Comparison of ENCODE assay signal across 15 cellular contexts in genomic region chr5:151148583-151148982, GRCh38. TPM values are rescaled to one million over a fixed set of nuclear protein-coding genes. Genes with fewer than 3 reads are reported as not detected.
DNase-seq lines count a peak whose midpoint lies in the region; ATAC-seq and TF ChIP-seq lines count a peak whose summit lies in the region.
"Had no signal": no experiment of that assay in that cellular context is flagged by ENCODE, and none has a peak within 500 bp of the region (broad histone marks: within the 10 kb centered on the region; RNA-seq: fewer than 3 reads in every experiment).

No MANE protein-coding gene starts in this region.

- POLR2A ChIA-PET in activated CD8-positive, alpha-beta T cell treated with anti-CD3 and anti-CD28 coated beads for 36 hours (lab: Charles Lee) = interaction anchor here (0.6 to 5.0 kb wide), 4 partner anchors 7 to 102 kb away, joined by 3 to 36 read pairs (median 4); partner anchors contain the start of gene ANXA6

- peak in 1 of 2 donors; percentile 46 for DNase-seq in activated T-cell treated with anti-CD3 and anti-CD28 coated beads, Interleukin-2, amount 50 U/mL, for 72 hours
- DNase-seq in activated T-cell treated with anti-CD3 and anti-CD28 coated beads for 4 hours (no peak), endothelial cell (ENCODE audit: low spot score) (no peak), retina (no peak), NCI-H748 treated with DMSO at 0.1 percent for 48 hours (lab: John Stamatoyannopoulos, UW) (no peak)
- DNase-seq in activated CD8-positive, alpha-beta T cell treated with anti-CD3 and anti-CD28 coated beads for 36 hours = peak; percentile 39
- no peak for DNase-seq in stimulated activated naive CD8-positive, alpha-beta T cell treated with anti-CD3 and anti-CD28 coated beads, Interleukin-15, amount 100 ng/mL, for 72 hours
- DNase-seq: amniotic stem cell; EL; gastrocnemius medialis; NCI-H1417 treated with DMSO at 0.1 percent for 48 hours; NK-92 treated with Interleukin-12 subunit alpha and Interleukin-12 subunit beta, amount 100 ng/mL, for 24 hours; stimulated activated naive CD4-positive, alpha-beta T cell had no signal

- intact Hi-C loops in activated CD8-positive, alpha-beta T cell treated with anti-CD3 and anti-CD28 coated beads for 36 hours (cut with micrococcal nuclease) = no loop called here

- H3K4me3 Mint-ChIP-seq in activated T-cell treated with anti-CD3 and anti-CD28 coated beads, Interleukin-2, amount 50 U/mL, for 72 hours = peak overlapping the region; percentile 40 to 46
- no peak overlapping the region for H3K4me3 Mint-ChIP-seq in activated CD8-positive, alpha-beta T cell treated with anti-CD3 and anti-CD28 coated beads for 36 hours
- no peak overlapping the region for H3K4me3 Mint-ChIP-seq in endothelial cell (ENCODE audit: unreplicated experiment)
- H3K4me3 Mint-ChIP-seq in stimulated activated naive CD8-positive, alpha-beta T cell treated with anti-CD3 and anti-CD28 coated beads, Interleukin-15, amount 100 ng/mL, for 72 hours = peak overlapping the region; percentile 41 to 50

- H3K27me3 Mint-ChIP-seq in activated T-cell treated with anti-CD3 and anti-CD28 coated beads, Interleukin-2, amount 50 U/mL, for 72 hours (ENCODE audit: low read depth) = no peaks in the 10 kb centered on the region
- H3K27me3 Mint-ChIP-seq in activated CD8-positive, alpha-beta T cell treated with anti-CD3 and anti-CD28 coated beads for 36 hours = no peaks in the 10 kb centered on the region
- H3K27me3 Mint-ChIP-seq in endothelial cell (ENCODE audit: unreplicated experiment) = peaks cover 11% of the 10 kb centered on the region
- H3K27me3 Mint-ChIP-seq in stimulated activated naive CD8-positive, alpha-beta T cell treated with anti-CD3 and anti-CD28 coated beads, Interleukin-15, amount 100 ng/mL, for 72 hours = no peaks in the 10 kb centered on the region
- H3K27me3 Mint-ChIP-seq: progenitor cell of endocrine pancreas had no signal

- H3K4me1 Mint-ChIP-seq in activated T-cell treated with anti-CD3 and anti-CD28 coated beads, Interleukin-2, amount 50 U/mL, for 72 hours (ENCODE audit: low read depth) = peaks cover 100% of the 10 kb centered on the region
- peaks cover 96% of the 10 kb centered on the region for H3K4me1 Mint-ChIP-seq in activated CD8-positive, alpha-beta T cell treated with anti-CD3 and anti-CD28 coated beads for 36 hours (ENCODE audit: low read depth)
- peaks cover 48% of the 10 kb centered on the region for H3K4me1 Mint-ChIP-seq in endothelial cell (ENCODE audit: unreplicated experiment)
- peaks cover 100% of the 10 kb centered on the region for H3K4me1 Mint-ChIP-seq in stimulated activated naive CD8-positive, alpha-beta T cell treated with anti-CD3 and anti-CD28 coated beads, Interleukin-15, amount 100 ng/mL, for 72 hours

- H3K36me3 Mint-ChIP-seq in activated T-cell treated with anti-CD3 and anti-CD28 coated beads, Interleukin-2, amount 50 U/mL, for 72 hours (ENCODE audit: insufficient read depth in 2 of 2) = peaks cover 3 to 17% of the 10 kb centered on the region in 2 donors
- peaks cover 65% of the 10 kb centered on the region for H3K36me3 Mint-ChIP-seq in activated CD8-positive, alpha-beta T cell treated with anti-CD3 and anti-CD28 coated beads for 36 hours (ENCODE audit: low read depth)
- H3K36me3 Mint-ChIP-seq in endothelial cell (ENCODE audit: low read depth, unreplicated experiment) = peaks cover 30% of the 10 kb centered on the region

- H3K9me3 Mint-ChIP-seq in activated T-cell treated with anti-CD3 and anti-CD28 coated beads, Interleukin-2, amount 50 U/mL, for 72 hours = no peaks in the 10 kb centered on the region
- H3K9me3 Mint-ChIP-seq in activated CD8-positive, alpha-beta T cell treated with anti-CD3 and anti-CD28 coated beads for 36 hours = no peaks in the 10 kb centered on the region
- H3K9me3 Mint-ChIP-seq in endothelial cell (ENCODE audit: unreplicated experiment) = no peaks in the 10 kb centered on the region
- H3K9me3 Mint-ChIP-seq in stimulated activated naive CD8-positive, alpha-beta T cell treated with anti-CD3 and anti-CD28 coated beads, Interleukin-15, amount 100 ng/mL, for 72 hours = no peaks in the 10 kb centered on the region

- no peak for TF ChIP-seq CTCF in activated CD8-positive, alpha-beta T cell treated with anti-CD3 and anti-CD28 coated beads for 36 hours (IDR thresholded peaks at IDR 0.05)
- no peak for TF ChIP-seq CTCF in endothelial cell (IDR thresholded peaks at IDR 0.05; ENCODE audit: unreplicated experiment)

- ATAC-seq in activated T-cell treated with anti-CD3 and anti-CD28 coated beads, Interleukin-2, amount 50 U/mL, for 72 hours (replicated peaks in 1 of 2) = no peak
- ATAC-seq in activated CD8-positive, alpha-beta T cell treated with anti-CD3 and anti-CD28 coated beads for 36 hours = no peak
- no peak for ATAC-seq in stimulated activated naive CD8-positive, alpha-beta T cell treated with anti-CD3 and anti-CD28 coated beads, Interleukin-15, amount 100 ng/mL, for 72 hours
- no peak for ATAC-seq in HG03432 (IDR thresholded peaks at IDR 0.05; ENCODE audit: unreplicated experiment)
- ATAC-seq: gastrocnemius medialis had no signal

- CTCF ChIA-PET in activated CD8-positive, alpha-beta T cell treated with anti-CD3 and anti-CD28 coated beads for 36 hours (lab: Charles Lee) = interaction anchor here (1.1 to 8.3 kb wide), 5 partner anchors 10 to 99 kb away, joined by 3 to 114 read pairs (median 55); no protein-coding TSS in a partner anchor

- H3K27ac Mint-ChIP-seq in activated T-cell treated with anti-CD3 and anti-CD28 coated beads, Interleukin-2, amount 50 U/mL, for 72 hours = peak overlapping the region; percentile 26
- peak overlapping the region; percentile 85 for H3K27ac Mint-ChIP-seq in activated CD8-positive, alpha-beta T cell treated with anti-CD3 and anti-CD28 coated beads for 36 hours
- peak overlapping the region; percentile 36 for H3K27ac Mint-ChIP-seq in endothelial cell (ENCODE audit: unreplicated experiment)
- H3K27ac Mint-ChIP-seq in stimulated activated naive CD8-positive, alpha-beta T cell treated with anti-CD3 and anti-CD28 coated beads, Interleukin-15, amount 100 ng/mL, for 72 hours = peak overlapping the region; percentile 61 to 84
- H3K27ac Mint-ChIP-seq: progenitor cell of endocrine pancreas had no signal

RNA-seq across cellular contexts. Expression of gene ANXA6, which starts 9.0 kb away (rescaled TPM):
- total RNA-seq in activated T-cell treated with anti-CD3 and anti-CD28 coated beads, Interleukin-2, amount 50 U/mL, for 72 hours = 100 to 1,000 TPM; 127 to 171 TPM
- total RNA-seq in activated CD8-positive, alpha-beta T cell treated with anti-CD3 and anti-CD28 coated beads for 36 hours = 100 to 1,000 TPM; 328 to 336 TPM
- 224 TPM for total RNA-seq in endothelial cell (ENCODE audit: unreplicated experiment)

Comparison
In these comparisons a context has a peak if more than half of its experiments do, and no peak if none do; other contexts are left out.
1. H3K27ac Mint-ChIP-seq: peak in every context shown above with its lines; median percentile 85 in activated CD8-positive, alpha-beta T cell treated with anti-CD3 and anti-CD28 coated beads for 36 hours; 72 in stimulated activated naive CD8-positive, alpha-beta T cell treated with anti-CD3 and anti-CD28 coated beads, Interleukin-15, amount 100 ng/mL, for 72 hours; 36 in endothelial cell; 26 in activated T-cell treated with anti-CD3 and anti-CD28 coated beads, Interleukin-2, amount 50 U/mL, for 72 hours.
2. H3K4me3 Mint-ChIP-seq: peak in activated T-cell treated with anti-CD3 and anti-CD28 coated beads, Interleukin-2, amount 50 U/mL, for 72 hours (2 of 2) and stimulated activated naive CD8-positive, alpha-beta T cell treated with anti-CD3 and anti-CD28 coated beads, Interleukin-15, amount 100 ng/mL, for 72 hours (2 of 2); none in activated CD8-positive, alpha-beta T cell treated with anti-CD3 and anti-CD28 coated beads for 36 hours (single experiment) and endothelial cell (single experiment).